ENCODE assay signal across 10 cellular contexts in the genomic region with DNA sequence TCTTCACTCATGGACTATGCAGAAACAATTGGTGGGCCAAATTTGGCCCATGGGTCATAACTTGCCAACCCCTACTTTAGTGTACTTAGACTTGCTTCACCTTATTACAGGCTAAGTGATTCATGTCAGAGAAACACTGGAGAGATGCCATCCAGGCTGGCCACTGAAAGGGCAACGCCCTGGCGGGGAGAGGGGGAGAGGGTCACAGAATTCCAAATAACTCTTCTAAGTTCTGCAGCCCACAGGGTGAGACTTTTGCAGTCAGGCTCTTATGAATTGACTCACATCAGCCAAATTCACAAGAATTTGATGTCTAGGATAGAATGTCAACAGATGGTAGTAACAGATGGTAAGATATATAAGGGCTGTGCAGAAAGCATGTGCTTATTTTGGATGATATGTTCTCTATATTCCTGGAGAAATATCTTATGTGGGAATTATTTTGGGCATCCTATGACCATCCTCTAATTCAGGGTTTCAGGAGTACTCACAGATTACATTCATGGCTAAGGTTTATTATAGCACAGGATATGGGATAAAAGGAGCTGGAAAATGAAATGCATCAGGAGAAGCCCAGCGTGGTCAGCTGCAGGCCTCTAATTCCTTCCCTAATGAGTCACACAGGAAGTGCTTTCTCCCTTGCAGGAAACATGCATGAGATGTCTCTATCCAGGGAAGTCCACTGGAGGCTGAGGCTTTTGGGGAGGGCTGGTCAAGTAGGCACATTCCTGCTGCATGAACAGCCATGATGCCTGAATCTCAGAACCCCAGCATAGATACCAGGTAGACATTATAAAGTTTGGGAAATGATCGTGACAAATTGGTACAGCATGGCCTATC. TPM values are rescaled to one million over a fixed set of nuclear protein-coding genes. Genes with fewer than 3 reads are reported as not detected.
A peak's percentile ranks its signal among the peaks of the same experiment; 100 is the strongest.
DNase-seq lines count a peak whose midpoint lies in the region; ATAC-seq and TF ChIP-seq lines count a peak whose summit lies in the region.
"Had no signal": no experiment of that assay in that cellular context is flagged by ENCODE, and none has a peak within 500 bp of the region (broad histone marks: within the 10 kb centered on the region; RNA-seq: fewer than 3 reads in every experiment).

No MANE protein-coding gene starts in this region.

- H3K27me3 ChIP-seq in ascending aorta: no peaks in the 10 kb centered on the region

- no peak overlapping the region for H3K27ac ChIP-seq in ascending aorta

- peaks cover under 1% of the 10 kb centered on the region for H3K27me3 Mint-ChIP-seq in neural crest cell (ENCODE audit: low read depth)

- no peak overlapping the region for H3K4me3 ChIP-seq in ascending aorta

- H3K9me3 Mint-ChIP-seq in neural crest cell: peaks cover 14% of the 10 kb centered on the region

- peak overlapping the region; percentile 76 for H3K27ac Mint-ChIP-seq in neural crest cell (ENCODE audit: unreplicated experiment)

- DNase-seq in DMS 273 treated with DMSO at 0.1 percent for 48 hours (lab: John Stamatoyannopoulos, UW) (peak; percentile 85), NCI-H524 treated with DMSO at 0.1 percent for 48 hours (lab: John Stamatoyannopoulos, UW) (peak; percentile 80), dermis microvascular lymphatic vessel endothelial cell (ENCODE audit: low read depth in 2 of 2) (peak; percentile 3 to 75), neural crest cell (ENCODE audit: low read depth, low spot score) (no peak), ascending aorta (ENCODE audit: low spot score in 2 of 2) (no peak), RPMI8226 (no peak)
- DNase-seq: left cardiac atrium, right cardiac atrium had no signal

- no peaks in the 10 kb centered on the region for H3K4me1 ChIP-seq in ascending aorta

- H3K36me3 ChIP-seq in ascending aorta: peaks cover 3 to 8% of the 10 kb centered on the region in 2 donors

- peaks cover 3% of the 10 kb centered on the region for H3K36me3 Mint-ChIP-seq in neural crest cell (ENCODE audit: low read depth)

- intact Hi-C loops in ascending aorta (cut with DNase I): no loop called here

- H3K9me3 ChIP-seq in ascending aorta: no peaks in the 10 kb centered on the region

- ATAC-seq in HG02678 (IDR thresholded peaks at IDR 0.05; ENCODE audit: unreplicated experiment): no peak
- no peak for ATAC-seq in HG02938 (IDR thresholded peaks at IDR 0.05; ENCODE audit: unreplicated experiment)

- no peaks in the 10 kb centered on the region for H3K4me1 Mint-ChIP-seq in neural crest cell

- no peak overlapping the region for H3K4me3 Mint-ChIP-seq in neural crest cell

- no peak for TF ChIP-seq CTCF in neural crest cell (conservative IDR thresholded peaks at IDR 0.05)
- no peak for TF ChIP-seq CTCF in ascending aorta (IDR thresholded peaks at IDR 0.05)

RNA-seq across cellular contexts. Expression of a gene that starts 58.7 kb away (rescaled TPM):
- 92.9 and 94.6 TPM in 2 replicates for total RNA-seq in dermis microvascular lymphatic vessel endothelial cell
- total RNA-seq in neural crest cell: 19.9 and 22.1 TPM in 2 replicates
- 45.7 TPM for total RNA-seq in ascending aorta

Comparison
In these comparisons a context has a peak if more than half of its experiments do, and no peak if none do; other contexts are left out.
1. DNase-seq: peak in DMS 273 treated with DMSO at 0.1 percent for 48 hours (single experiment), NCI-H524 treated with DMSO at 0.1 percent for 48 hours (single experiment) and dermis microvascular lymphatic vessel endothelial cell (2 of 2); none in neural crest cell (single experiment), ascending aorta (0 of 2) and RPMI8226 (single experiment).